In genomic region chr6:168960557-168960956, GRCh38 we compare ENCODE assay signal across 25 cellular contexts.
"Had no signal": no experiment of that assay in that cellular context is flagged by ENCODE, and none has a peak within 500 bp of the region (broad histone marks: within the 10 kb centered on the region; RNA-seq: fewer than 3 reads in every experiment).

No MANE protein-coding gene starts in this region.

- H3K9me3 ChIP-seq: breast epithelium had no signal

- H3K27me3 ChIP-seq: breast epithelium, MG63 had no signal

- H3K4me3 ChIP-seq: breast epithelium, MG63 had no signal

- ATAC-seq: activated CD8-positive, alpha-beta memory T cell treated with anti-CD3 and anti-CD28 coated beads, Interleukin-2, amount 10 ng/mL, durations not matched to agents 7 days and 5 days; Panc1; WTC11 had no signal

- H3K27ac Mint-ChIP-seq: activated CD8-positive, alpha-beta memory T cell treated with anti-CD3 and anti-CD28 coated beads, Interleukin-2, amount 10 ng/mL, durations not matched to agents 7 days and 5 days; activated T-cell treated with anti-CD3 and anti-CD28 coated beads, Interleukin-2, amount 50 U/mL, for 24 hours; activated T-helper 1 cell treated with anti-CD3 and anti-CD28 coated beads, Interleukin-12 subunit alpha, Interleukin-12 subunit beta, Interleukin-2, Interleukin-4 antibody, amounts not matched to agents 30 ng/mL and 10 ng/mL and 1 ng/mL, durations not matched to agents 14 hours and 24 hours and 36 hours; T-helper 1 cell treated with Interleukin-12 subunit alpha and Interleukin-12 subunit beta and Interleukin-4 antibody, amounts not matched to agents 30 μg/mL and 1 μg/mL, for 36 hours; WTC11 had no signal

- H3K4me1 ChIP-seq: breast epithelium had no signal

- DNase-seq: activated CD4-positive, alpha-beta T cell treated with anti-CD3 and anti-CD28 coated beads for 48 hours; activated CD4-positive, alpha-beta T cell treated with anti-CD3 and anti-CD28 coated beads, Interleukin-2, amount 50 U/mL, for 48 hours; activated CD4-positive, CD25-positive, alpha-beta regulatory T cell treated with anti-CD3 and anti-CD28 coated beads, Interleukin-2, amount 50 U/mL, for 72 hours; activated CD8-positive, alpha-beta memory T cell treated with anti-CD3 and anti-CD28 coated beads, Interleukin-2, amount 10 ng/mL, durations not matched to agents 7 days and 5 days; activated effector memory CD4-positive, alpha-beta T cell treated with Interleukin-2 at 50 U/mL for 16 hours; activated naive CD4-positive, alpha-beta T cell; activated T-cell treated with anti-CD3 and anti-CD28 coated beads, Interleukin-2, amount 50 U/mL, for 24 hours; aorta; MG63; MV-4-11; NCI-H1105; NCI-H1436; NCI-H1694 treated with DMSO at 0.1 percent for 48 hours; NCI-H2029 treated with DMSO at 0.1 percent for 48 hours; NCI-H510A treated with DMSO at 0.1 percent for 48 hours; NCI-H69; NK-92 treated with Interleukin-12 subunit alpha and Interleukin-12 subunit beta, amount 100 ng/mL, for 24 hours; OCI-M1; SHP77 treated with DMSO at 0.1 percent for 48 hours had no signal

- H3K36me3 ChIP-seq: breast epithelium, MG63 had no signal

- H3K4me3 Mint-ChIP-seq: activated CD8-positive, alpha-beta memory T cell treated with anti-CD3 and anti-CD28 coated beads, Interleukin-2, amount 10 ng/mL, durations not matched to agents 7 days and 5 days; activated naive CD4-positive, alpha-beta T cell treated with anti-CD3 and anti-CD28 coated beads, Interleukin-2, amount 50 U/mL, for 24 hours; activated T-cell treated with anti-CD3 and anti-CD28 coated beads, Interleukin-2, amount 50 U/mL, for 24 hours; activated T-helper 1 cell treated with anti-CD3 and anti-CD28 coated beads, Interleukin-12 subunit alpha, Interleukin-12 subunit beta, Interleukin-2, Interleukin-4 antibody, amounts not matched to agents 30 ng/mL and 10 ng/mL and 1 ng/mL, durations not matched to agents 14 hours and 24 hours and 36 hours; T-helper 1 cell treated with Interleukin-12 subunit alpha and Interleukin-12 subunit beta and Interleukin-4 antibody, amounts not matched to agents 30 μg/mL and 1 μg/mL, for 36 hours; WTC11 had no signal

- H3K27ac ChIP-seq: breast epithelium had no signal

- H3K9me3 Mint-ChIP-seq: activated naive CD4-positive, alpha-beta T cell treated with anti-CD3 and anti-CD28 coated beads, Interleukin-2, amount 50 U/mL, for 24 hours; activated T-cell treated with anti-CD3 and anti-CD28 coated beads, Interleukin-2, amount 50 U/mL, for 24 hours; activated T-helper 1 cell treated with anti-CD3 and anti-CD28 coated beads, Interleukin-12 subunit alpha, Interleukin-12 subunit beta, Interleukin-2, Interleukin-4 antibody, amounts not matched to agents 30 ng/mL and 10 ng/mL and 1 ng/mL, durations not matched to agents 14 hours and 24 hours and 36 hours; T-helper 1 cell treated with Interleukin-12 subunit alpha and Interleukin-12 subunit beta and Interleukin-4 antibody, amounts not matched to agents 30 μg/mL and 1 μg/mL, for 36 hours had no signal

- H3K4me1 Mint-ChIP-seq: activated CD8-positive, alpha-beta memory T cell treated with anti-CD3 and anti-CD28 coated beads, Interleukin-2, amount 10 ng/mL, durations not matched to agents 7 days and 5 days; activated naive CD4-positive, alpha-beta T cell treated with anti-CD3 and anti-CD28 coated beads, Interleukin-2, amount 50 U/mL, for 24 hours had no signal

- H3K36me3 Mint-ChIP-seq: activated CD8-positive, alpha-beta memory T cell treated with anti-CD3 and anti-CD28 coated beads, Interleukin-2, amount 10 ng/mL, durations not matched to agents 7 days and 5 days; activated naive CD4-positive, alpha-beta T cell treated with anti-CD3 and anti-CD28 coated beads, Interleukin-2, amount 50 U/mL, for 24 hours had no signal
